ENCODE assay signal across 13 cellular contexts in the genomic region with DNA sequence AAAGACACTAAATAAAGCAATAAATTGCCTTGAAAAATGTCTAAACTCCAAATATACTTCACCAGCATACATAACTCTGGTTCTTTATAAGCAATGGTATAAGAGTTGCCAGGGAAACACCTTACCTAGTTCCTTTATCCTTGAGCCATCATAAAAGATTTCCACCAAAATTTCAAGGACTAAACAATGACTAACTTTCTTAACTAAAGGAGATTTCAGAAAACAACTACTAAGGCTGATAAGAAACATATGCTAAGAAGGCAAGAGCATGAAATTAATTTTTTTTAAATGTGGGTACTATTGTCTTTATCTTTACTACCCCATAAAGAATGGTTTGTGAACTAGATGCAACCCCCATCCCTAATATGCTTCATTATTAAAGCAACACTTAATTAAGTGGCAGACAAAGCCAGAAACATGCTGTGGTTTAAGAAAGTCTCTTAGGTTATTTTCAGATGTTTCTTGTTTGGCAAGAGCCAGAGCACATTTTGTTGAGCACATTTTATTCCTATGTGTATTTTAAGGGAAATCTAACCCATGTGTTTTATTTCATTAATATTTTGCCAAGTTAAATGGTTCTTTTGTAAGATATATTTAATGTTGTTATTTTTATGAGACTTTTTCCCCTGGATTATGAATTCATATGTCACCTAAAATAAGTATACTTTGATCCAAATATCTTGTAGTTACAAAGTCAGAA. TPM values are rescaled to one million over a fixed set of nuclear protein-coding genes. Genes with fewer than 3 reads are reported as not detected.
"Had no signal": no experiment of that assay in that cellular context is flagged by ENCODE, and none has a peak within 500 bp of the region (broad histone marks: within the 10 kb centered on the region; RNA-seq: fewer than 3 reads in every experiment).

No MANE protein-coding gene starts in this region.

- H3K27me3 ChIP-seq: pancreas had no signal

- DNase-seq: activated CD4-positive, alpha-beta memory T cell treated with anti-CD3 and anti-CD28 coated beads for 36 hours; activated CD4-positive, CD25-positive, alpha-beta regulatory T cell treated with anti-CD3 and anti-CD28 coated beads, Interleukin-2, amount 50 U/mL, for 72 hours; activated gamma-delta T cell; activated T-cell treated with anti-CD3 and anti-CD28 coated beads, Interleukin-2, amount 50 U/mL, for 48 hours; anterior cingulate cortex; effector CD4-positive, alpha-beta T cell; mesendoderm; pancreas; stimulated activated CD4-positive, alpha-beta T cell treated with anti-CD3 and anti-CD28 coated beads, Interleukin-15, amount 100 ng/mL, for 24 hours; stimulated activated CD4-positive, alpha-beta T cell treated with anti-CD3 and anti-CD28 coated beads, Interleukin-4, amount 100 ng/mL, for 24 hours; SW 1271; T-helper 9 cell had no signal

- H3K27ac ChIP-seq: pancreas had no signal

- H3K9me3 ChIP-seq: pancreas had no signal

- H3K4me1 ChIP-seq: pancreas had no signal

- H3K4me3 ChIP-seq: pancreas, thoracic aorta had no signal

- ATAC-seq: pancreas had no signal

- H3K36me3 ChIP-seq: pancreas, thoracic aorta had no signal

RNA-seq across cellular contexts. Expression of gene VEPH1, which starts 17.4 kb away (rescaled TPM):
- total RNA-seq: activated CD4-positive, alpha-beta memory T cell treated with anti-CD3 and anti-CD28 coated beads for 36 hours had no signal
